Comparison of ENCODE assay signal across 14 cellular contexts in genomic region chr15:99409560-99409959, GRCh38.
DNase-seq lines count a peak whose midpoint lies in the region; ATAC-seq and TF ChIP-seq lines count a peak whose summit lies in the region.
"Had no signal": no experiment of that assay in that cellular context is flagged by ENCODE, and none has a peak within 500 bp of the region (broad histone marks: within the 10 kb centered on the region; RNA-seq: fewer than 3 reads in every experiment).

No MANE protein-coding gene starts in this region.

- H4K8ac ChIP-seq in mesenchymal stem cell (ENCODE audit: low read length), result no peak overlapping the region

- no peak overlapping the region for H4K91ac ChIP-seq in mesenchymal stem cell (ENCODE audit: low read length)

- H3K27ac Mint-ChIP-seq in Calu3 (ENCODE audit: unreplicated experiment), result no peak overlapping the region

- intact Hi-C loops in heart right ventricle (cut with DNase I) (loop anchor here in 9 of 10 donors (2.0 to 10.0 kb wide), 9 partner anchors 43 to 298 kb away; partner anchors contain the start of gene MEF2A (in 5 of the 9)), Right ventricle myocardium superior (cut with DNase I) (no loop called here), Calu3 (cut with micrococcal nuclease; ENCODE audit: unreplicated experiment) (loop anchor here (1.0 to 10.0 kb wide), 3 partner anchors 95 to 295 kb away; no protein-coding TSS in a partner anchor), gastrocnemius medialis (cut with DNase I; ENCODE audit: low total_unique reads) (loop anchor here (1.0 to 10.0 kb wide), 3 partner anchors 125 to 347 kb away; no protein-coding TSS in a partner anchor)

- no peak for TF ChIP-seq POLR2A in upper lobe of left lung (IDR thresholded peaks at IDR 0.05)
- TF ChIP-seq POLR2A in gastrocnemius medialis (IDR thresholded peaks at IDR 0.05), result no peak

- H3K9me3 ChIP-seq in heart right ventricle, result no peaks in the 10 kb centered on the region
- no peaks in the 10 kb centered on the region for H3K9me3 ChIP-seq in mesenchymal stem cell (ENCODE audit: control insufficient read depth, low read length)
- H3K9me3 ChIP-seq in upper lobe of left lung, result no peaks in the 10 kb centered on the region
- H3K9me3 ChIP-seq in gastrocnemius medialis, result no peaks in the 10 kb centered on the region
- H3K9me3 ChIP-seq: Peyer's patch, SJCRH30 had no signal

- H3K4me1 Mint-ChIP-seq in Calu3 (ENCODE audit: low read depth, unreplicated experiment), result no peaks in the 10 kb centered on the region

- WGBS in heart right ventricle, 2 donors, result 89 to 93% methylated on average over 6 of the region's 6 CpGs
- WGBS in mesenchymal stem cell, result 100% methylated on average over 6 of the region's 6 CpGs
- 93 to 98% methylated on average over 5 to 6 of the region's 6 CpGs for WGBS in upper lobe of left lung, 2 donors

- H2BK12ac ChIP-seq in mesenchymal stem cell (ENCODE audit: low read length in 2 of 2), result peak overlapping the region in 1 of 2 experiments; percentile 55

- peak overlapping the region in 1 of 2 experiments; percentile 77 for H3K18ac ChIP-seq in mesenchymal stem cell (ENCODE audit: low read depth in 1 of 2, low read length in 2 of 2)

- H2BK15ac ChIP-seq in mesenchymal stem cell (ENCODE audit: low read depth, poor library complexity, severe bottlenecking), result no peak overlapping the region

- H3K14ac ChIP-seq in mesenchymal stem cell (ENCODE audit: low read length in 2 of 2), result no peak overlapping the region

- H2BK5ac ChIP-seq in mesenchymal stem cell (ENCODE audit: low read depth, low read length, poor library complexity, severe bottlenecking), result no peak overlapping the region

- BruUV-seq in Calu3 (replicated peaks; lab: Mats Ljungman, UMichigan), result no TSS peak

- no peaks in the 10 kb centered on the region for H3K79me1 ChIP-seq in mesenchymal stem cell (replicated peaks; ENCODE audit: low read length, poor library complexity, severe bottlenecking)

- H2BK120ac ChIP-seq in mesenchymal stem cell (ENCODE audit: low read depth, low read length), result no peak overlapping the region

- no peak overlapping the region for H3K4me3 Mint-ChIP-seq in Calu3 (ENCODE audit: low read depth, unreplicated experiment)

- peak overlapping the region in 8 of 10 donors; percentile 1 to 66 (median 52) for H3K27ac ChIP-seq in heart right ventricle
- H3K27ac ChIP-seq in angular gyrus (ENCODE audit: low read depth, low read length), result peak overlapping the region; percentile 70
- H3K27ac ChIP-seq in mesenchymal stem cell (ENCODE audit: low read length, poor library complexity, severe bottlenecking), result no peak overlapping the region
- H3K27ac ChIP-seq in upper lobe of left lung, result peak overlapping the region in 3 of 4 donors; percentile 37 to 76 (median 59)
- no peak overlapping the region for H3K27ac ChIP-seq in gastrocnemius medialis
- H3K27ac ChIP-seq: SJCRH30 had no signal

- H3K27me3 ChIP-seq in heart right ventricle (no peaks in the 10 kb centered on the region), mesenchymal stem cell (ENCODE audit: control insufficient read depth in 1 of 2, insufficient read depth in 1 of 2, low read length in 2 of 2) (no peaks in the 10 kb centered on the region), upper lobe of left lung (no peaks in the 10 kb centered on the region), gastrocnemius medialis (no peaks in the 10 kb centered on the region)
- H3K27me3 ChIP-seq: Peyer's patch, SJCRH30 had no signal

- TF ChIP-seq EP300 in upper lobe of left lung (IDR thresholded peaks at IDR 0.05), result no peak

- no peaks in the 10 kb centered on the region for H3K9me3 Mint-ChIP-seq in Calu3 (ENCODE audit: low read depth, unreplicated experiment)

- H3K9ac ChIP-seq in mesenchymal stem cell (ENCODE audit: low read length), result peak overlapping the region; percentile 16

- H3K4me1 ChIP-seq in heart right ventricle (peaks cover 14 to 27% (median 22%) of the 10 kb centered on the region in 9 donors), mesenchymal stem cell (ENCODE audit: control insufficient read depth, insufficient read depth, low read depth, low read length) (peaks cover 11% of the 10 kb centered on the region), upper lobe of left lung (peaks cover 16 to 21% (median 18%) of the 10 kb centered on the region in 4 donors), gastrocnemius medialis (peaks cover 13 to 15% of the 10 kb centered on the region in 2 donors)

- peak overlapping the region in 1 of 2 experiments; percentile 50 for H3K4ac ChIP-seq in mesenchymal stem cell (ENCODE audit: low read depth in 1 of 2, low read length in 2 of 2)

- H3K36me3 ChIP-seq in heart right ventricle, result no peaks in the 10 kb centered on the region
- H3K36me3 ChIP-seq in mesenchymal stem cell (ENCODE audit: control insufficient read depth in 1 of 2, insufficient read depth in 2 of 2, low read depth in 1 of 2, low read length in 2 of 2), result no peaks in the 10 kb centered on the region
- no peaks in the 10 kb centered on the region for H3K36me3 ChIP-seq in upper lobe of left lung
- no peaks in the 10 kb centered on the region for H3K36me3 ChIP-seq in gastrocnemius medialis
- H3K36me3 ChIP-seq: Peyer's patch, SJCRH30 had no signal

- CTCF ChIA-PET in Calu3 (lab: Charles Lee), result interaction anchor here (0.6 to 5.0 kb wide), 8 partner anchors 12 to 295 kb away, joined by 3 to 55 read pairs (median 4); no protein-coding TSS in a partner anchor

- no peak for TF ChIP-seq CTCF in heart right ventricle (IDR thresholded peaks at IDR 0.05)
- TF ChIP-seq CTCF in upper lobe of left lung (IDR thresholded peaks at IDR 0.05), result no peak
- no peak for TF ChIP-seq CTCF in Calu3 (IDR thresholded peaks at IDR 0.05; ENCODE audit: unreplicated experiment)
- TF ChIP-seq CTCF in gastrocnemius medialis (IDR thresholded peaks at IDR 0.05 in 4 of 5, conservative IDR thresholded peaks at IDR 0.05 in 1 of 5), result no peak

- no peak overlapping the region for H3K4me3 ChIP-seq in heart right ventricle
- H3K4me3 ChIP-seq in mesenchymal stem cell (ENCODE audit: insufficient read depth in 1 of 2, low read depth in 1 of 2, low read length in 2 of 2), result no peak overlapping the region
- no peak overlapping the region for H3K4me3 ChIP-seq in upper lobe of left lung
- no peak overlapping the region for H3K4me3 ChIP-seq in gastrocnemius medialis
- H3K4me3 ChIP-seq: Peyer's patch had no signal

- no peaks in the 10 kb centered on the region for H3K27me3 Mint-ChIP-seq in Calu3 (ENCODE audit: unreplicated experiment)

- ATAC-seq in heart right ventricle (no peak), Right ventricle myocardium superior (ENCODE audit: poor library complexity) (no peak), upper lobe of left lung (ENCODE audit: low FRiP score in 2 of 2) (no peak), gastrocnemius medialis (no peak)

- H3K4me2 ChIP-seq in mesenchymal stem cell (ENCODE audit: low read length, poor library complexity, severe bottlenecking), result no peak overlapping the region

- H3K23ac ChIP-seq in mesenchymal stem cell (ENCODE audit: low read length in 2 of 2), result no peak overlapping the region

- H2AK5ac ChIP-seq in mesenchymal stem cell (ENCODE audit: low read length, severe bottlenecking), result no peak overlapping the region

- no peaks in the 10 kb centered on the region for H3K36me3 Mint-ChIP-seq in Calu3 (ENCODE audit: insufficient read depth, unreplicated experiment)
- H3K36me3 Mint-ChIP-seq: CD14-positive monocyte had no signal

- H2AFZ ChIP-seq in mesenchymal stem cell (ENCODE audit: low read depth, low read length), result no peak overlapping the region

- in situ Hi-C loops in gastrocnemius medialis (cut with MboI; ENCODE audit: low sequenced_read_pairs in 4 of 4), result loop anchor here in 3 of 4 donors (5.0 to 25.0 kb wide), 2 partner anchors 293 to 303 kb away; no protein-coding TSS in a partner anchor

- no peak for DNase-seq in heart right ventricle
- DNase-seq in Right ventricle myocardium superior, result no peak
- no peak for DNase-seq in mesenchymal stem cell
- DNase-seq in upper lobe of left lung, result no peak
- no peak for DNase-seq in Calu3
- no peak for DNase-seq in gastrocnemius medialis
- DNase-seq in RPMI8226, result no peak
- DNase-seq: DMS79, NCI-H1930, NCI-H510A had no signal

Comparison
In these comparisons a context has a peak if more than half of its experiments do, and no peak if none do; other contexts are left out.
1. H3K27ac ChIP-seq: peak in heart right ventricle (8 of 10), angular gyrus (single experiment) and upper lobe of left lung (3 of 4); none in mesenchymal stem cell (single experiment) and gastrocnemius medialis (0 of 4).